In genomic region chr10:119812684-119813083, GRCh38 we compare ENCODE assay signal across 18 cellular contexts.
"Had no signal": no experiment of that assay in that cellular context is flagged by ENCODE, and none has a peak within 500 bp of the region (broad histone marks: within the 10 kb centered on the region; RNA-seq: fewer than 3 reads in every experiment).

No MANE protein-coding gene starts in this region.

- H3K36me3 ChIP-seq: neural progenitor cell, ovary, right lobe of liver had no signal

- ATAC-seq: activated naive CD4-positive, alpha-beta T cell treated with anti-CD3 and anti-CD28 coated beads, Interleukin-2, amount 50 U/mL, for 72 hours; activated T-cell treated with anti-CD3 and anti-CD28 coated beads, Interleukin-2, amount 50 U/mL, for 4 hours; left lung; right lobe of liver; stimulated activated naive CD8-positive, alpha-beta T cell treated with anti-CD3 and anti-CD28 coated beads, Interleukin-15, amount 100 ng/mL, for 72 hours; WTC11 had no signal

- H3K27ac Mint-ChIP-seq: activated CD4-positive, alpha-beta memory T cell treated with anti-CD3 and anti-CD28 coated beads, Interleukin-2, amount 10 ng/mL, durations not matched to agents 7 days and 5 days; activated naive CD4-positive, alpha-beta T cell treated with anti-CD3 and anti-CD28 coated beads, Interleukin-2, amount 50 U/mL, for 72 hours; neural progenitor cell; WTC11 had no signal

- H3K27ac ChIP-seq: esophagus muscularis mucosa, hepatocyte, left lung, neural progenitor cell, ovary, right lobe of liver, spleen, testis, upper lobe of left lung had no signal

- H3K27me3 Mint-ChIP-seq: activated CD4-positive, alpha-beta memory T cell treated with anti-CD3 and anti-CD28 coated beads, Interleukin-2, amount 10 ng/mL, durations not matched to agents 7 days and 5 days; naive B cell; stimulated activated naive CD8-positive, alpha-beta T cell treated with anti-CD3 and anti-CD28 coated beads, Interleukin-15, amount 100 ng/mL, for 72 hours had no signal

- H3K9me3 ChIP-seq: esophagus muscularis mucosa, left lung, ovary, right lobe of liver, spleen, testis, upper lobe of left lung had no signal

- H2AFZ ChIP-seq: hepatocyte, neural progenitor cell had no signal

- H3K4me3 Mint-ChIP-seq: activated CD4-positive, alpha-beta memory T cell treated with anti-CD3 and anti-CD28 coated beads, Interleukin-2, amount 10 ng/mL, durations not matched to agents 7 days and 5 days; activated T-cell treated with anti-CD3 and anti-CD28 coated beads, Interleukin-2, amount 50 U/mL, for 4 hours; naive B cell; neural progenitor cell; stimulated activated naive CD8-positive, alpha-beta T cell treated with anti-CD3 and anti-CD28 coated beads, Interleukin-15, amount 100 ng/mL, for 72 hours; WTC11 had no signal

- DNase-seq: activated CD4-positive, alpha-beta memory T cell treated with anti-CD3 and anti-CD28 coated beads, Interleukin-2, amount 10 ng/mL, durations not matched to agents 7 days and 5 days; activated CD4-positive, alpha-beta T cell treated with anti-CD3 and anti-CD28 coated beads for 4 hours; activated effector memory CD4-positive, alpha-beta T cell treated with anti-CD3 and anti-CD28 coated beads, Interleukin-2, amount 50 U/mL, for 16 hours; activated T-cell treated with anti-CD3 and anti-CD28 coated beads, Interleukin-2, amount 50 U/mL, for 4 hours; kidney; left lung; naive B cell; ovary; right lobe of liver; spleen; stimulated activated naive CD8-positive, alpha-beta T cell treated with anti-CD3 and anti-CD28 coated beads, Interleukin-15, amount 100 ng/mL, for 72 hours; testis; upper lobe of left lung had no signal

- H3K79me2 ChIP-seq: hepatocyte had no signal

- H3K9me3 Mint-ChIP-seq: activated CD4-positive, alpha-beta memory T cell treated with anti-CD3 and anti-CD28 coated beads, Interleukin-2, amount 10 ng/mL, durations not matched to agents 7 days and 5 days; activated naive CD4-positive, alpha-beta T cell treated with anti-CD3 and anti-CD28 coated beads, Interleukin-2, amount 50 U/mL, for 72 hours; activated T-cell treated with anti-CD3 and anti-CD28 coated beads, Interleukin-2, amount 50 U/mL, for 4 hours; naive B cell; neural progenitor cell; stimulated activated naive CD8-positive, alpha-beta T cell treated with anti-CD3 and anti-CD28 coated beads, Interleukin-15, amount 100 ng/mL, for 72 hours; WTC11 had no signal

- H3K9ac ChIP-seq: neural progenitor cell had no signal

- H3K4me1 Mint-ChIP-seq: neural progenitor cell had no signal

- H3K4me2 ChIP-seq: hepatocyte, neural progenitor cell had no signal

- H3K4me3 ChIP-seq: esophagus muscularis mucosa, hepatocyte, left lung, neural progenitor cell, ovary, right lobe of liver, spleen, testis, upper lobe of left lung had no signal

- H3K4me1 ChIP-seq: left lung, neural progenitor cell, right lobe of liver, testis, upper lobe of left lung had no signal

- H3K27me3 ChIP-seq: esophagus muscularis mucosa, hepatocyte, left lung, neural progenitor cell, ovary, right lobe of liver, spleen, testis, upper lobe of left lung had no signal
